Comparison of ENCODE assay signal across 17 cellular contexts in genomic region chr10:1559731-1560130, GRCh38.
DNase-seq lines count a peak whose midpoint lies in the region; ATAC-seq and TF ChIP-seq lines count a peak whose summit lies in the region.
"Had no signal": no experiment of that assay in that cellular context is flagged by ENCODE, and none has a peak within 500 bp of the region (broad histone marks: within the 10 kb centered on the region; RNA-seq: fewer than 3 reads in every experiment).

No MANE protein-coding gene starts in this region.

- no peak for TF ChIP-seq POLR2A in Peyer's patch (IDR thresholded peaks at IDR 0.05)

- no peaks in the 10 kb centered on the region for H3K4me1 ChIP-seq in Peyer's patch
- H3K4me1 ChIP-seq in neural progenitor cell, result no peaks in the 10 kb centered on the region

- intact Hi-C loops in sciatic nerve (cut with DNase I), result no loop called here

- DNase-seq in NCI-H345 (lab: John Stamatoyannopoulos, UW) (peak; percentile 25), NCI-H345 treated with DMSO at 0.1 percent for 48 hours (lab: John Stamatoyannopoulos, UW; ENCODE audit: unreplicated experiment) (no peak), Peyer's patch (peak in 2 of 3 donors; percentile 5 to 6), neural progenitor cell (ENCODE audit: low spot score) (no peak), sciatic nerve (ENCODE audit: low spot score) (peak; percentile 41), Kasumi-1 (lab: John Stamatoyannopoulos, UW) (no peak)
- DNase-seq: 8988T; CD4-positive, alpha-beta memory T cell; DMS153; DMS79; GDM1; H9 had no signal

- no peak overlapping the region for H3K9ac ChIP-seq in neural progenitor cell
- H3K9ac ChIP-seq: BLaER1 had no signal

- H3K9me3 ChIP-seq in Peyer's patch, result no peaks in the 10 kb centered on the region
- no peaks in the 10 kb centered on the region for H3K9me3 ChIP-seq in neural progenitor cell (ENCODE audit: low read depth)
- H3K9me3 ChIP-seq: BLaER1 had no signal

- H3K4me3 Mint-ChIP-seq in neural progenitor cell, result no peak overlapping the region
- H3K4me3 Mint-ChIP-seq: CD14-positive monocyte; CD4-positive, alpha-beta memory T cell; H9 had no signal

- H2AFZ ChIP-seq in neural progenitor cell (replicated peaks), result no peak overlapping the region

- no peaks in the 10 kb centered on the region for H3F3A ChIP-seq in neural progenitor cell (ENCODE audit: low read depth)

- no peak overlapping the region for H3K27ac ChIP-seq in Peyer's patch
- H3K27ac ChIP-seq in neural progenitor cell, result no peak overlapping the region
- H3K27ac ChIP-seq: BLaER1 had no signal

- H3K4me3 ChIP-seq in Peyer's patch (no peak overlapping the region), neural progenitor cell (no peak overlapping the region)
- H3K4me3 ChIP-seq: BLaER1 had no signal

- peak overlapping the region; percentile 24 for H3K27ac Mint-ChIP-seq in neural progenitor cell
- H3K27ac Mint-ChIP-seq: CD4-positive, alpha-beta memory T cell had no signal

- H3K4me2 ChIP-seq in neural progenitor cell, result no peak overlapping the region
- H3K4me2 ChIP-seq: BLaER1 had no signal

- H3K27me3 Mint-ChIP-seq in neural progenitor cell (ENCODE audit: insufficient read depth, low read depth), result no peaks in the 10 kb centered on the region

- no peaks in the 10 kb centered on the region for H4K20me1 ChIP-seq in neural progenitor cell (ENCODE audit: low read depth)
- H4K20me1 ChIP-seq: BLaER1 had no signal

- no peak for TF ChIP-seq CTCF in Peyer's patch (IDR thresholded peaks at IDR 0.05)
- TF ChIP-seq CTCF in neural progenitor cell (IDR thresholded peaks at IDR 0.05), result no peak

- no peaks in the 10 kb centered on the region for H3K27me3 ChIP-seq in Peyer's patch
- H3K27me3 ChIP-seq in neural progenitor cell, result no peaks in the 10 kb centered on the region
- H3K27me3 ChIP-seq: BLaER1 had no signal

- H3K4me1 Mint-ChIP-seq in neural progenitor cell, result peaks cover 25% of the 10 kb centered on the region
- H3K4me1 Mint-ChIP-seq: CD14-positive monocyte; CD4-positive, alpha-beta memory T cell had no signal

- no peaks in the 10 kb centered on the region for H3K9me3 Mint-ChIP-seq in neural progenitor cell
- H3K9me3 Mint-ChIP-seq: CD4-positive, alpha-beta memory T cell; H9 had no signal

- H3K36me3 Mint-ChIP-seq in neural progenitor cell, result no peaks in the 10 kb centered on the region
- H3K36me3 Mint-ChIP-seq: CD14-positive monocyte; CD4-positive, alpha-beta memory T cell had no signal

- ATAC-seq in sciatic nerve, result no peak
- ATAC-seq in GM21528 (IDR thresholded peaks at IDR 0.05; ENCODE audit: low FRiP score, unreplicated experiment), result no peak
- ATAC-seq in HG03025 (IDR thresholded peaks at IDR 0.05; ENCODE audit: low FRiP score, unreplicated experiment), result no peak
- ATAC-seq: HepG2 had no signal

- no peaks in the 10 kb centered on the region for H3K79me2 ChIP-seq in neural progenitor cell (ENCODE audit: low read depth)

- H3K36me3 ChIP-seq in Peyer's patch, result no peaks in the 10 kb centered on the region
- H3K36me3 ChIP-seq in neural progenitor cell, result no peaks in the 10 kb centered on the region
- H3K36me3 ChIP-seq: BLaER1 had no signal

Comparison
In these comparisons a context has a peak if more than half of its experiments do, and no peak if none do; other contexts are left out.
1. DNase-seq: peak in NCI-H345 (single experiment), Peyer's patch (2 of 3) and sciatic nerve (single experiment); none in NCI-H345 treated with DMSO at 0.1 percent for 48 hours (single experiment), neural progenitor cell (single experiment) and Kasumi-1 (0 of 2).